In the genomic region with DNA sequence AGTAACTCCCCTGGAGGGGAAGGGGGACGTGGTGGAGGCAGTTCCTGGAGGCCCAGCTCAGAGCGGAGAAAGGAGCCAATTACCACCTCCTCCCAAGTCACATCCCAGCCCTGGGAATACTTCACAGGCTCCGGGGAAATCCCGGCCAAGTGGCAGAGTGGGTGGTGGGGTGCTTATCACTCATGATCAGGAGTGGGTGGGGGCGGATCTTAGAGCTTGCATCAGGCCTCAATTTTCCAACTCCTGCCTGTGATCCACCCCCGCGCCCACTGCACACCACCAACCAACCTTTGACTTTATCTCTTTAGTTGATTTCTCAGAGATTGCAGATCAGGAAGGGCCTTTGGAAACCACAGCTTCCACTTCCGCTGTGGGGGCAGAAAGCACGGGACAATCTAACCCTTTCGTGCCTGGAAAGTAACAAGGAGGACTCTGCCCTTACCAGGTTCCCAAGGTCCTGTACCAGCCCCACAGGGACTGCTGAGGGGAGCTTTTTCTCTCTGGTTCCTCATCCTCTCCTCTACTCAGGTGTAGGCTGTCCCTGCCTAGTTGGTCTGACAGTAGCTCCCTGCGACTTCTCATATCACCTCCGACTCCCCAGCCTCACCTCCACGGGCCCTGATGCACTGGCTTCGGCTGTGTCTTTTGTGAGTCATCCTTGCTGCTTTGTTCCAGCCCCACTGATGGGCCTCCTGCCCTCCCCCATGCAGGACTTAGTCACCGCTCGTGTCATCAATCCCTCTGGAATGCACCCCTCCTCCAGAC, we compare ENCODE assay signal across 8 cellular contexts. TPM values are rescaled to one million over a fixed set of nuclear protein-coding genes. Genes with fewer than 3 reads are reported as not detected.
DNase-seq lines count a peak whose midpoint lies in the region; ATAC-seq and TF ChIP-seq lines count a peak whose summit lies in the region.

No MANE protein-coding gene starts in this region.

- ATAC-seq in T-helper 17 cell (peak; percentile 87), HG03565 (IDR thresholded peaks at IDR 0.05; ENCODE audit: unreplicated experiment) (no peak), GM21447 (IDR thresholded peaks at IDR 0.05; ENCODE audit: unreplicated experiment) (no peak)

- peak overlapping the region; percentile 37 for H3K9ac ChIP-seq in iPS-18a (ENCODE audit: low read length)

- H3K36me3 ChIP-seq in ascending aorta (no peaks in the 10 kb centered on the region), iPS-18a (ENCODE audit: control insufficient read depth, low read depth, low read length) (no peaks in the 10 kb centered on the region)

- H3K27ac ChIP-seq in ascending aorta (peak overlapping the region; percentile 42 to 73), iPS-18a (ENCODE audit: low read length) (peak overlapping the region; percentile 3)

- DNase-seq in HCEC 1CT (peak; percentile 99), T-helper 17 cell (peak in 2 of 3 donors; percentile 17 to 36), ascending aorta (ENCODE audit: low spot score in 2 of 2) (peak; percentile 63 to 86), cerebellum (ENCODE audit: low spot score) (no peak)
- peak; percentile 78 for DNase-seq in stimulated activated CD4-positive, alpha-beta T cell treated with anti-CD3 and anti-CD28 coated beads, Interleukin-12 subunit alpha, Interleukin-12 subunit beta, amount 100 ng/mL, for 4 hours

- H3K4me1 ChIP-seq in ascending aorta (peaks cover 7 to 10% of the 10 kb centered on the region in 2 donors), iPS-18a (ENCODE audit: control insufficient read depth, low read depth, low read length) (peaks cover 36% of the 10 kb centered on the region)

- H3K4me1 Mint-ChIP-seq in T-helper 17 cell, result peaks cover 51% of the 10 kb centered on the region

- H3K36me3 Mint-ChIP-seq in T-helper 17 cell (ENCODE audit: low read depth), result peaks cover 2% of the 10 kb centered on the region

- no peak overlapping the region for H3K4me3 ChIP-seq in ascending aorta
- H3K4me3 ChIP-seq in iPS-18a (ENCODE audit: low read length), result no peak overlapping the region

- intact Hi-C loops in ascending aorta (cut with DNase I), result loop anchor here (1.0 kb wide), 1 partner anchor 16 kb away; no protein-coding TSS in a partner anchor

- H3K27ac Mint-ChIP-seq in T-helper 17 cell, result peak overlapping the region; percentile 75

- TF ChIP-seq CTCF in ascending aorta (IDR thresholded peaks at IDR 0.05), result no peak

- H3K27me3 ChIP-seq in ascending aorta (no peaks in the 10 kb centered on the region), iPS-18a (ENCODE audit: control insufficient read depth, insufficient read depth, low read length) (no peaks in the 10 kb centered on the region)

- H3K27me3 Mint-ChIP-seq in T-helper 17 cell, result no peaks in the 10 kb centered on the region

- H3K4me3 Mint-ChIP-seq in T-helper 17 cell, result peak overlapping the region; percentile 86

- no peaks in the 10 kb centered on the region for H3K9me3 ChIP-seq in T-helper 17 cell (ENCODE audit: control insufficient read depth, low read length, poor library complexity, severe bottlenecking)
- no peaks in the 10 kb centered on the region for H3K9me3 ChIP-seq in ascending aorta
- H3K9me3 ChIP-seq in iPS-18a (ENCODE audit: control insufficient read depth, low read depth, low read length), result no peaks in the 10 kb centered on the region

RNA-seq across cellular contexts. Expression of a gene that starts 24.9 kb away (rescaled TPM):
- total RNA-seq in T-helper 17 cell (10 to 100 TPM in 1 of 2 donors, 1 to 10 TPM in 1; 9.6 to 11.3 TPM), ascending aorta (51.9 TPM), cerebellum (4.5 TPM)

RNA-seq across cellular contexts. Expression of a gene that starts 26.8 kb away (rescaled TPM):
- total RNA-seq in T-helper 17 cell, result 10 to 100 TPM; 25.6 to 39.0 TPM
- 123 TPM for total RNA-seq in ascending aorta
- total RNA-seq in cerebellum, result 35.7 TPM

RNA-seq across cellular contexts. Expression of a gene that starts 49.1 kb away (rescaled TPM):
- total RNA-seq in T-helper 17 cell (100 to 1,000 TPM; 104 to 108 TPM), ascending aorta (537 TPM), cerebellum (608 TPM)

RNA-seq across cellular contexts. Expression of a gene that starts 52.2 kb away (rescaled TPM):
- total RNA-seq in T-helper 17 cell (10 to 100 TPM; 37.4 to 46.5 TPM), ascending aorta (27.1 TPM), cerebellum (9.5 TPM)
